1 cellular context compared by ENCODE assay signal in the genomic region with DNA sequence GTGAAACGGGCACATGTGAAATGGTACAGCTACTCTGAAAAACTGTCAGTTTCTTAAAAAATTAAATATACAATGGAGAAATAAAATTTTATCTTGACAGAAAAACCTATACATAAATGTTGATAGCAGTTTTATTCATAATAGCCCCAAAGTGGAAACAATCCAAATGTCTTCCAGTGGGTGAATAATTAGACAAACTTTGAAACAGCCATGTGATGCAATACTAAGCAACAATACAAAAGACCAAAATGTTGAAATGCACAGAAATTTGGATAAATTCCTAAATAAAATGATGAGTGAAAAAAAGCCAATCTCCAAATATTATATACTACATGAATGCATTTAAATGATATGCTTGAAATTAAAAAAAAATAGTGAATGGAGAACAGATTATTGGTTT.
TF ChIP-seq lines count a peak whose summit lies in the region.

No MANE protein-coding gene starts in this region.

TF ChIP-seq in HepG2, 621 proteins besides CTCF, POLR2A, EP300 and RAD21:
- TF ChIP-seq CEBPB (IDR thresholded peaks at IDR 0.05; ENCODE audit: borderline replicate concordance, low read depth, low read length) (0 out of 2 replicates have a peak, but pooled peaks have one; percentile 16), ELF3 (CRISPR knock-in tag; IDR thresholded peaks at IDR 0.05) (no peak), PHF21A (CRISPR knock-in tag; IDR thresholded peaks at IDR 0.05) (no peak)
